Comparison of ENCODE assay signal across 19 cellular contexts in the genomic region with DNA sequence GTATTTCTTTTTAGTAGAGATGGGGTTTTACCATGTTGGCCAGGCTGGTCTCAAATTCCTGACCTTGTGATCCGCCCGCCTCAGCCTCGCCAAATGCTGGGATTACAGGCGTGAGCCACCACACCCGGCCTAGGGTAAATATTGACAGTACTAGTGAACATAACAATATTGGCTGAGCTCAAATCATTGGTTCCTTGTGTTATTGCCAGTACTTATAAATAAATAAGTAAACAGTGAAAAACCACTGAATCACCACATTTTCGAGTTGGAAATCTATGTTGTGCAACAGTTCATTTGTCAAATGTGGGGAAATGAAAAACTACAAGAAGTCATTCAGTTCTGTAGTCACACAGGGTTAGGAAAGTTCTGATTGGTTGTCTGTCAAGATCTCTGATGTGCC. TPM values are rescaled to one million over a fixed set of nuclear protein-coding genes. Genes with fewer than 3 reads are reported as not detected.
"Had no signal": no experiment of that assay in that cellular context is flagged by ENCODE, and none has a peak within 500 bp of the region (broad histone marks: within the 10 kb centered on the region; RNA-seq: fewer than 3 reads in every experiment).

No MANE protein-coding gene starts in this region.

- H3K4me1 ChIP-seq: body of pancreas, foreskin keratinocyte, pancreas, uterus had no signal

- H3K4me3 Mint-ChIP-seq: activated CD4-positive, alpha-beta T cell treated with anti-CD3 and anti-CD28 coated beads for 36 hours; activated naive CD4-positive, alpha-beta T cell treated with anti-CD3 and anti-CD28 coated beads for 36 hours; activated T-helper 1 cell treated with anti-CD3 and anti-CD28 coated beads, Interleukin-12 subunit alpha, Interleukin-12 subunit beta, Interleukin-2, Interleukin-4 antibody, amounts not matched to agents 30 ng/mL and 10 ng/mL and 1 ng/mL, durations not matched to agents 14 hours and 24 hours and 36 hours; central memory CD8-positive, alpha-beta T cell; endodermal cell; T-cell had no signal

- H3K27me3 Mint-ChIP-seq: activated CD4-positive, alpha-beta T cell treated with anti-CD3 and anti-CD28 coated beads for 36 hours; central memory CD8-positive, alpha-beta T cell; T-cell had no signal

- ATAC-seq: activated CD4-positive, alpha-beta T cell treated with anti-CD3 and anti-CD28 coated beads for 36 hours; body of pancreas; foreskin keratinocyte; left ventricle myocardium superior; T-cell had no signal

- H3K9me3 Mint-ChIP-seq: activated naive CD4-positive, alpha-beta T cell treated with anti-CD3 and anti-CD28 coated beads for 36 hours; activated T-helper 1 cell treated with anti-CD3 and anti-CD28 coated beads, Interleukin-12 subunit alpha, Interleukin-12 subunit beta, Interleukin-2, Interleukin-4 antibody, amounts not matched to agents 30 ng/mL and 10 ng/mL and 1 ng/mL, durations not matched to agents 14 hours and 24 hours and 36 hours; central memory CD8-positive, alpha-beta T cell; endodermal cell; T-cell had no signal

- H3K4me1 Mint-ChIP-seq: endodermal cell had no signal

- H3K4me3 ChIP-seq: body of pancreas, pancreas, skin epidermis, uterus had no signal

- H3K27ac Mint-ChIP-seq: activated CD4-positive, alpha-beta T cell treated with anti-CD3 and anti-CD28 coated beads for 36 hours; activated naive CD4-positive, alpha-beta T cell treated with anti-CD3 and anti-CD28 coated beads for 36 hours; activated T-helper 1 cell treated with anti-CD3 and anti-CD28 coated beads, Interleukin-12 subunit alpha, Interleukin-12 subunit beta, Interleukin-2, Interleukin-4 antibody, amounts not matched to agents 30 ng/mL and 10 ng/mL and 1 ng/mL, durations not matched to agents 14 hours and 24 hours and 36 hours; endodermal cell; T-cell had no signal

- H3K36me3 ChIP-seq: uterus had no signal

- H3K9me3 ChIP-seq: body of pancreas, pancreas, uterus had no signal

- H3K27me3 ChIP-seq: body of pancreas, foreskin keratinocyte, pancreas, uterus had no signal

- DNase-seq: activated CD4-positive, alpha-beta T cell treated with anti-CD3 and anti-CD28 coated beads for 36 hours; activated naive CD4-positive, alpha-beta T cell treated with anti-CD3 and anti-CD28 coated beads for 36 hours; body of pancreas; dermis blood vessel endothelial cell; endodermal cell; erythroblast; foreskin keratinocyte; head of caudate nucleus; left ventricle myocardium superior; pancreas; stimulated activated CD4-positive, alpha-beta T cell treated with anti-CD3 and anti-CD28 coated beads, Interleukin-4, amount 100 ng/mL, for 4 hours; T-cell; T1000; uterus had no signal

- H3K27ac ChIP-seq: body of pancreas, foreskin keratinocyte, pancreas, skin epidermis, uterus, VCaP had no signal

RNA-seq across cellular contexts. Expression of a gene that starts 29.7 kb away (rescaled TPM):
- total RNA-seq: activated CD4-positive, alpha-beta T cell treated with anti-CD3 and anti-CD28 coated beads for 36 hours; activated T-helper 1 cell treated with anti-CD3 and anti-CD28 coated beads, Interleukin-12 subunit alpha, Interleukin-12 subunit beta, Interleukin-2, Interleukin-4 antibody, amounts not matched to agents 30 ng/mL and 10 ng/mL and 1 ng/mL, durations not matched to agents 14 hours and 24 hours and 36 hours; body of pancreas; dermis blood vessel endothelial cell; left ventricle myocardium superior had no signal

RNA-seq across cellular contexts. Expression of a gene that starts 33.3 kb away (rescaled TPM):
- total RNA-seq: activated CD4-positive, alpha-beta T cell treated with anti-CD3 and anti-CD28 coated beads for 36 hours; activated naive CD4-positive, alpha-beta T cell treated with anti-CD3 and anti-CD28 coated beads for 36 hours; activated T-helper 1 cell treated with anti-CD3 and anti-CD28 coated beads, Interleukin-12 subunit alpha, Interleukin-12 subunit beta, Interleukin-2, Interleukin-4 antibody, amounts not matched to agents 30 ng/mL and 10 ng/mL and 1 ng/mL, durations not matched to agents 14 hours and 24 hours and 36 hours; foreskin keratinocyte; T-cell had no signal
- polyA plus RNA-seq: neural cell had no signal
